8 cellular contexts compared by ENCODE assay signal in the genomic region with DNA sequence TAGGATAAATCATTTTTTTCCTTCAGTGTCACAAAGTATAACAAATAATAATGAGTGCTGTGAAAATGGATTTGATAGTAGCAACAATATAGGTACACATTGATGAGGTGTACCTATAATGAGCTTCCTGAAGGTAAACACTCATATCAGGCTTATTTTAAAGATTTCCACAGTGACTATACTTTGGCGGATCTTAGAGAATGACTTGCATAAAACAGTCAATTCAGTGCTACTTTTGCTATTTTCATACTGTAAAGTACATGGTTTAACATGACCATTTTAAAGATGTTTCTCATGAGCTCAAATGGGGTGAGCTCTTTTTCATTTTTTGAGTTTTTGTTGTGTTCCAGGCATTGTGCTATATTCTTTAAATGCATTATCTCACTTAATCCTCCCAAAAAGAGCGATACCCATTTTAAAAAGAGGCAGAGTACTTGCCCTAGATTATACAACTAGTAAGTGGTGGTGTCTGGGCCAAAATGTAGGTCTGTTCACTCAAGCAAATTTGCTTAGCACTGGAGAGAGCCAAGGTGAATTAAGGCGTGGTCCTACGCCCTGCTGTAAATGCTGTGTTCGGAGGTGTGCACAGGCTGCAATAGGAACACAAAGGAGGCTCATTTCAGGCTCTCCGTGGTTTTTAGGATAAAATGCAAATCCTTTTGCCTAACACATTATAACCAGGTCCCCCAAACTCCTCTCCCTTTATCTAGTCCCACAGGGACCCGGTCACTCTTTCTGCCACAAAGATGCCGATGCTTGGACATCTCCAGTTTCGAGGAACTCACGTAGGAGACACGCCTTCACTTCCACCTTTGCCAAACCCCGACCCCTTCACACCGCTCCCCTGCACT. TPM values are rescaled to one million over a fixed set of nuclear protein-coding genes. Genes with fewer than 3 reads are reported as not detected.
DNase-seq lines count a peak whose midpoint lies in the region; ATAC-seq and TF ChIP-seq lines count a peak whose summit lies in the region.

No MANE protein-coding gene starts in this region.

- no peaks in the 10 kb centered on the region; the same call in 1 of the 2 replicates for H3K9me2 ChIP-seq in Loucy (replicated peaks; ENCODE audit: low read depth, low read length)

- H3K4me1 ChIP-seq in Loucy (ENCODE audit: insufficient read depth, low read length, poor library complexity, severe bottlenecking): peaks cover 26% of the 10 kb centered on the region
- peaks cover 2% of the 10 kb centered on the region for H3K4me1 ChIP-seq in ovary (ENCODE audit: insufficient read depth)

- no peak overlapping the region for H3K9ac ChIP-seq in Loucy (ENCODE audit: low read depth, low read length, poor library complexity, severe bottlenecking)

- H3K9me3 ChIP-seq in Loucy (ENCODE audit: insufficient read depth, low read depth, low read length) (no peaks in the 10 kb centered on the region), ovary (no peaks in the 10 kb centered on the region)

- H4K20me1 ChIP-seq in Loucy (ENCODE audit: insufficient read depth, low read length, poor library complexity, severe bottlenecking): no peaks in the 10 kb centered on the region

- H3K27ac ChIP-seq in ovary: no peak overlapping the region

- peaks cover 28% of the 10 kb centered on the region for H3K79me2 ChIP-seq in Loucy (ENCODE audit: insufficient read depth, low read length)

- peak overlapping the region; percentile 98 for H3K4me2 ChIP-seq in Loucy (ENCODE audit: low read depth, low read length, poor library complexity, severe bottlenecking)

- 42 to 47% (median 45%) methylated on average over 13 of the region's 13 CpGs for WGBS in ovary, 3 donors

- H2AFZ ChIP-seq in Loucy (ENCODE audit: low read length): peak overlapping the region; percentile 100

- no peak for TF ChIP-seq POLR2A in ovary (IDR thresholded peaks at IDR 0.05)

- no peaks in the 10 kb centered on the region for H3F3A ChIP-seq in Loucy (ENCODE audit: low read depth)

- H3K4me3 ChIP-seq in GM12865 (ENCODE audit: low read depth, low read length): peak overlapping the region; percentile 87
- H3K4me3 ChIP-seq in Loucy (ENCODE audit: low read length, poor library complexity, severe bottlenecking): peak overlapping the region; percentile 97
- H3K4me3 ChIP-seq in epithelial cell of esophagus (ENCODE audit: low read length): peak overlapping the region; percentile 98
- H3K4me3 ChIP-seq in ovary: peak overlapping the region; percentile 84

- TF ChIP-seq CTCF in GM12865 (IDR thresholded peaks at IDR 0.05; ENCODE audit: insufficient read depth, low read depth, low read length, missing control alignments) (no peak), Loucy (conservative IDR thresholded peaks at IDR 0.05; ENCODE audit: low read length) (no peak), epithelial cell of esophagus (IDR thresholded peaks at IDR 0.05; ENCODE audit: insufficient read depth, low read depth, low read length, missing control alignments) (no peak), ovary (IDR thresholded peaks at IDR 0.05) (no peak)

- no peak for DNase-seq in GM12865 (ENCODE audit: low read depth)
- DNase-seq in epithelial cell of esophagus (ENCODE audit: low read depth): no peak
- DNase-seq in ovary: no peak
- DNase-seq in D341Med (ENCODE audit: low spot score): no peak
- no peak for DNase-seq in GDM1 (lab: John Stamatoyannopoulos, UW)

- H3K36me3 ChIP-seq in Loucy (ENCODE audit: insufficient read depth, low read length) (peaks cover 6% of the 10 kb centered on the region; the same call in 1 of the 2 replicates), ovary (no peaks in the 10 kb centered on the region)

- H3K27me3 ChIP-seq in Loucy (ENCODE audit: insufficient read depth, low read length, poor library complexity, severe bottlenecking) (peaks cover 49% of the 10 kb centered on the region), ovary (no peaks in the 10 kb centered on the region)

- TF ChIP-seq EP300 in ovary (IDR thresholded peaks at IDR 0.05): no peak

- intact Hi-C loops in ovary (cut with DNase I): no loop called here

- no peak for ATAC-seq in HG02798 (IDR thresholded peaks at IDR 0.05; ENCODE audit: poor library complexity, unreplicated experiment)
- no peak for ATAC-seq in GM21825 (IDR thresholded peaks at IDR 0.05; ENCODE audit: unreplicated experiment)

RNA-seq across cellular contexts. Expression of a gene that starts 0.6 kb away (rescaled TPM):
- 10 to 100 TPM; 25.4 to 53.5 (median 32.2) TPM for total RNA-seq in ovary
- polyA plus RNA-seq in ovary: 10 to 100 TPM; 30.4 to 36.6 TPM
